Comparison of ENCODE assay signal across 8 cellular contexts in the genomic region with DNA sequence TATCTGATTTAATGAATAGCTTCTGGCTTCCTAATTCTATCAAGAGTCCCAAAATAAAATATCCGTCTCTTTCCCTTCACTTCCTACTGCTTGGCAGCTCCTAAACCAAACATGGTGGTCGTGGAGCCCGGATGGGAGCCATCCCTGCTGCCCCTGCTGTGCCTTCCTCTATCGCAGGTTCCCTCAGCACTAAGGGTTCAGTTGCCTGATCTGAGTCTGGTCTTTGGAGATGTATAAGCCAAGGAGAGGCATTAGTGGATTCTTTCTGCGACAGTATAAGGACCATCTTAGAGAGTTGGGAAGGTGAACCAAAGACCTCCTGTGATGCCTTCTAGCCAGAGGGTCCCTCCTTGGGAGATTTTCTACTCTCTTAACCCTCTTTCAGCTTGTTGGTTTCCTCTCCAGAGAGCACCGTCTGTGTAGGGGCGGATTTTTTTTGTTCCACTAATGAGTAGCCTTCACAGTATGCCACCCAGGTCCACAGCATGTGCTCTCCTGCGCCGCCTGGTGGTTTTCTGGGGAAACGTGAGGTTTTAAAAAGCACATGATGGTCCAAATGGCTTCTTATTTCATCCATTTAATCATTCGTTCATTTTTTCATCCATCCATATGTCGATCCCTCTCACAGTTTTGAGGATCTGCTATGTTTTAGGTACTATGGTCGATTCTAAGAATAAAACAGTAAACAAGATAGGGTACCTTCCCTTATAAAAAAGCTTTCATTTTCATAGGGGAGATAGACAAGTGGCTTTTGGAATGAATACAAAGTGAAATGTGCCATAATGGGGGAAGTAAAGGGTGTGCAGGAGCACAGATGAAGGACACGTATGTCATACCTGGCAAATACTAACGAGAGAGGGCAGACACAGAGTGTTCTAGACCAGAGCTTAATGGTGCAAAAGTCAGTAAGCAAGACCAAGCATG.
DNase-seq lines count a peak whose midpoint lies in the region; ATAC-seq, FAIRE-seq and TF ChIP-seq lines count a peak whose summit lies in the region.

No MANE protein-coding gene starts in this region.

- peak overlapping the region; percentile 75; the same call in 1 of the 2 replicates for H2AFZ ChIP-seq in Loucy (ENCODE audit: low read length)

- H3K9me3 ChIP-seq in Loucy (ENCODE audit: insufficient read depth, low read depth, low read length) (no peaks in the 10 kb centered on the region), small intestine (ENCODE audit: control insufficient read depth, low read depth) (no peaks in the 10 kb centered on the region)

- H3K79me2 ChIP-seq in Loucy (ENCODE audit: insufficient read depth, low read length) = no peaks in the 10 kb centered on the region

- peak; percentile 99 for TF ChIP-seq CTCF in Loucy (conservative IDR thresholded peaks at IDR 0.05; ENCODE audit: low read length)

- FAIRE-seq in G401.6 (lab: Jason Lieb, UNC) (peak; percentile 40), small intestine (lab: Jason Lieb, UNC) (no peak)

- no peaks in the 10 kb centered on the region for H3K36me3 ChIP-seq in Loucy (ENCODE audit: insufficient read depth, low read length)
- no peaks in the 10 kb centered on the region for H3K36me3 ChIP-seq in small intestine (ENCODE audit: control insufficient read depth in 2 of 2, insufficient read depth in 2 of 2, low read length in 2 of 2)

- no peak overlapping the region for H3K9ac ChIP-seq in Loucy (ENCODE audit: low read depth, low read length, poor library complexity, severe bottlenecking)

- WGBS in small intestine, 3 donors = 26 to 30% (median 28%) methylated on average over 15 of the region's 15 CpGs

- no peaks in the 10 kb centered on the region for H4K20me1 ChIP-seq in Loucy (ENCODE audit: insufficient read depth, low read length, poor library complexity, severe bottlenecking)

- H3K27me3 ChIP-seq in Loucy (ENCODE audit: insufficient read depth, low read length, poor library complexity, severe bottlenecking) (no peaks in the 10 kb centered on the region), small intestine (ENCODE audit: control insufficient read depth in 2 of 2, insufficient read depth in 2 of 2, low read length in 2 of 2) (no peaks in the 10 kb centered on the region)

- no peaks in the 10 kb centered on the region for H3F3A ChIP-seq in Loucy (ENCODE audit: low read depth)

- H3K9me2 ChIP-seq in Loucy (replicated peaks; ENCODE audit: low read depth, low read length) = no peaks in the 10 kb centered on the region

- peaks cover 11% of the 10 kb centered on the region for H3K4me1 ChIP-seq in Loucy (ENCODE audit: insufficient read depth, low read length, poor library complexity, severe bottlenecking)
- no peaks in the 10 kb centered on the region for H3K4me1 ChIP-seq in small intestine (ENCODE audit: control insufficient read depth in 2 of 2, insufficient read depth in 1 of 2, low read depth in 1 of 2, low read length in 1 of 2)

- DNase-seq in SHP77 (lab: John Stamatoyannopoulos, UW) (peak; percentile 46 to 48), astrocyte of the hippocampus (ENCODE audit: low read depth, low spot score) (peak; percentile 81), hypothalamus (lab: John Stamatoyannopoulos, UW) (peak in 40 of 51 donors; percentile 9 to 86 (median 49)), small intestine (peak; percentile 46)

- H3K4me3 ChIP-seq in Loucy (ENCODE audit: low read length, poor library complexity, severe bottlenecking) (peak overlapping the region; percentile 55), small intestine (ENCODE audit: low read depth in 1 of 2, low read length in 2 of 2) (no peak overlapping the region)

- no peak overlapping the region for H3K27ac ChIP-seq in small intestine (ENCODE audit: low read depth in 1 of 2, low read length in 1 of 2)

- ATAC-seq in GM19328 (IDR thresholded peaks at IDR 0.05; ENCODE audit: unreplicated experiment) = no peak
- ATAC-seq in HG03378 (IDR thresholded peaks at IDR 0.05; ENCODE audit: unreplicated experiment) = no peak

- H3K4me2 ChIP-seq in Loucy (ENCODE audit: low read depth, low read length, poor library complexity, severe bottlenecking) = peak overlapping the region; percentile 59
